15 cellular contexts compared by ENCODE assay signal in genomic region chr1:87092852-87093251, GRCh38.
DNase-seq lines count a peak whose midpoint lies in the region; ATAC-seq, FAIRE-seq and TF ChIP-seq lines count a peak whose summit lies in the region.
"Had no signal": no experiment of that assay in that cellular context is flagged by ENCODE, and none has a peak within 500 bp of the region (broad histone marks: within the 10 kb centered on the region; RNA-seq: fewer than 3 reads in every experiment).

No MANE protein-coding gene starts in this region.

- no peak overlapping the region for H3K4me2 ChIP-seq in HepG2 (ENCODE audit: low read depth, low read length)
- no peak overlapping the region for H3K4me2 ChIP-seq in trophoblast cell (ENCODE audit: low read length)

- H3K79me2 ChIP-seq in HepG2 (ENCODE audit: insufficient read depth, low read length) (no peaks in the 10 kb centered on the region), trophoblast cell (ENCODE audit: control insufficient read depth, insufficient read depth, low read length, poor library complexity) (no peaks in the 10 kb centered on the region)

- H4K12ac ChIP-seq in trophoblast cell (ENCODE audit: low read depth, low read length) = no peak overlapping the region

- H2AK5ac ChIP-seq in trophoblast cell (ENCODE audit: low read length) = no peak overlapping the region

- DNase-seq in HepG2 (ENCODE audit: low spot score) = no peak
- no peak for DNase-seq in right lobe of liver
- DNase-seq in RWPE2 (ENCODE audit: low spot score) = no peak
- no peak for DNase-seq in trophoblast cell
- no peak for DNase-seq in GM12891 (ENCODE audit: insufficient read length, low spot score)
- DNase-seq: C1 segment of cervical spinal cord; CD4-positive, alpha-beta T cell; DMS79; KBM-7 had no signal

- H3K9ac ChIP-seq in HepG2 (ENCODE audit: insufficient read depth, low read depth, low read length) (no peak overlapping the region), trophoblast cell (ENCODE audit: low read length) (no peak overlapping the region)

- intact Hi-C loops in HepG2 (cut with micrococcal nuclease; ENCODE audit: unreplicated experiment) = no loop called here
- intact Hi-C loops in right lobe of liver (cut with DNase I) = no loop called here

- TF ChIP-seq RAD21 in HepG2 (CRISPR knock-in tag; IDR thresholded peaks at IDR 0.05) = no peak

- H3K36me3 ChIP-seq in HepG2 (replicated peaks in 1 of 2; ENCODE audit: control insufficient read depth in 1 of 2, insufficient read depth in 2 of 2, low read length in 2 of 2) (peaks cover 2 to 12% of the 10 kb centered on the region in 2 experiments; a peak in 3 of 5 replicates), right lobe of liver (no peaks in the 10 kb centered on the region), RWPE2 (ENCODE audit: low read depth) (no peaks in the 10 kb centered on the region), trophoblast cell (ENCODE audit: control insufficient read depth in 1 of 2, insufficient read depth in 2 of 2, low read length in 2 of 2) (no peaks in the 10 kb centered on the region)

- no peaks in the 10 kb centered on the region for H4K20me1 ChIP-seq in HepG2 (ENCODE audit: insufficient read depth, low read length)

- H2BK5ac ChIP-seq in trophoblast cell (ENCODE audit: low read depth, low read length, poor library complexity) = no peak overlapping the region

- WGBS in HepG2 (ENCODE audit: low lambda C conversion rate) = 96% methylated on average over 3 of the region's 3 CpGs
- WGBS in right lobe of liver (ENCODE audit: insufficient coverage, low coverage, low lambda C conversion rate, missing lambda C conversion rate) = 98% methylated on average over 3 of the region's 3 CpGs
- WGBS in trophoblast cell (ENCODE audit: extremely low coverage, insufficient coverage, insufficient read length) = no CpG with 5 or more reads among the region's 3 CpGs

- no peak overlapping the region for H4K8ac ChIP-seq in trophoblast cell (ENCODE audit: low read depth, low read length)

- TF ChIP-seq EP300 in HepG2 (IDR thresholded peaks at IDR 0.05; ENCODE audit: low read depth in 2 of 2, low read length in 2 of 2) (no peak), HepG2 (CRISPR knock-in tag; IDR thresholded peaks at IDR 0.05; ENCODE audit: borderline replicate concordance) (no peak)

- CTCF ChIA-PET in HepG2 (lab: Yijun Ruan, JAX; ENCODE audit: low intra/inter-chr PET ratio, low total read pairs) = no interaction called here

- H3K4me1 ChIP-seq in HepG2 (ENCODE audit: insufficient read depth, low read length) (no peaks in the 10 kb centered on the region), right lobe of liver (no peaks in the 10 kb centered on the region), RWPE2 (ENCODE audit: insufficient read depth, poor library complexity, severe bottlenecking) (peaks cover 25% of the 10 kb centered on the region), trophoblast cell (ENCODE audit: control insufficient read depth in 1 of 2, insufficient read depth in 2 of 2, low read length in 2 of 2) (peaks cover 0 to 4% of the 10 kb centered on the region in 2 experiments)

- no peak overlapping the region for H3K14ac ChIP-seq in trophoblast cell (ENCODE audit: low read length)

- in situ Hi-C loops in HepG2 (cut with HindIII; ENCODE audit: extremely low pct_ligation_motif_present, low pct_unique_long_range_greater_than_20kb) = no loop called here

- H2AFZ ChIP-seq in HepG2 (ENCODE audit: low read length) = no peak overlapping the region
- H2AFZ ChIP-seq in trophoblast cell (ENCODE audit: insufficient read depth, low read length, poor library complexity) = no peak overlapping the region

- H3K4ac ChIP-seq in trophoblast cell (ENCODE audit: low read depth, low read length) = no peak overlapping the region

- no peak overlapping the region for H2BK12ac ChIP-seq in trophoblast cell (ENCODE audit: low read length)

- TF ChIP-seq CTCF in HepG2 (CRISPR knock-in tag; IDR thresholded peaks at IDR 0.05) = no peak
- TF ChIP-seq CTCF in right lobe of liver (IDR thresholded peaks at IDR 0.05) = no peak
- no peak for TF ChIP-seq CTCF in RWPE2 (IDR thresholded peaks at IDR 0.05; ENCODE audit: poor library complexity, severe bottlenecking)

- H3K79me1 ChIP-seq in trophoblast cell (ENCODE audit: low read length) = no peaks in the 10 kb centered on the region

- POLR2A ChIA-PET in HepG2 (lab: Yijun Ruan, JAX) = no interaction called here

- no peak overlapping the region for H4K91ac ChIP-seq in trophoblast cell (ENCODE audit: low read depth, low read length)

- no peak for TF ChIP-seq POLR2A in HepG2 (IDR thresholded peaks at IDR 0.05; ENCODE audit: insufficient read depth in 1 of 2, low read depth in 2 of 2, low read length in 2 of 2)
- TF ChIP-seq POLR2A in right lobe of liver (IDR thresholded peaks at IDR 0.05) = no peak
- TF ChIP-seq POLR2A in GM12891 (IDR thresholded peaks at IDR 0.05; ENCODE audit: low read depth, low read length) = no peak

- H3K9me3 ChIP-seq in HepG2 (ENCODE audit: low read length) = no peaks in the 10 kb centered on the region
- H3K9me3 ChIP-seq in right lobe of liver = no peaks in the 10 kb centered on the region
- H3K9me3 ChIP-seq in RWPE2 (ENCODE audit: severe bottlenecking) = no peaks in the 10 kb centered on the region
- no peaks in the 10 kb centered on the region for H3K9me3 ChIP-seq in trophoblast cell (ENCODE audit: insufficient read depth, low read depth, low read length)
- H3K9me3 ChIP-seq: HAP-1 had no signal

- no peak overlapping the region for H3K23ac ChIP-seq in trophoblast cell (ENCODE audit: low read length)

- H3K27ac ChIP-seq in HepG2 (ENCODE audit: extremely low read length, insufficient read depth, low read length) (no peak overlapping the region), right lobe of liver (no peak overlapping the region), RWPE2 (ENCODE audit: poor library complexity, severe bottlenecking) (peak overlapping the region; percentile 40), trophoblast cell (ENCODE audit: low read depth, low read length) (peak overlapping the region; percentile 20)

- no TSS peak for BruUV-seq in HepG2 (replicated peaks; lab: Mats Ljungman, UMichigan)

- ATAC-seq in HepG2 = no peak
- ATAC-seq in right lobe of liver = no peak
- ATAC-seq in RWPE2 (ENCODE audit: low read depth) = no peak
- no peak for ATAC-seq in GM18868 (IDR thresholded peaks at IDR 0.05; ENCODE audit: unreplicated experiment)
- ATAC-seq in GM18511 (IDR thresholded peaks at IDR 0.05; ENCODE audit: unreplicated experiment) = no peak

- H3K4me3 ChIP-seq in HepG2 (replicated peaks in 1 of 3; ENCODE audit: insufficient read depth in 1 of 3, low read depth in 2 of 3, low read length in 3 of 3) (no peak overlapping the region), right lobe of liver (no peak overlapping the region), RWPE2 (ENCODE audit: severe bottlenecking) (no peak overlapping the region), trophoblast cell (ENCODE audit: low read depth, low read length) (no peak overlapping the region)
- H3K4me3 ChIP-seq: HAP-1 had no signal

- FAIRE-seq in HepG2 (lab: Jason Lieb, UNC) (no peak), GM12891 (lab: Jason Lieb, UNC) (no peak)
- FAIRE-seq: GM12892, H1, HTR-8/SVneo had no signal

- no peak overlapping the region for H2BK120ac ChIP-seq in trophoblast cell (ENCODE audit: insufficient read depth, low read length, poor library complexity)

- no peaks in the 10 kb centered on the region for H3K27me3 ChIP-seq in HepG2 (ENCODE audit: control insufficient read depth in 1 of 2, insufficient read depth in 2 of 2, low read length in 2 of 2)
- H3K27me3 ChIP-seq in right lobe of liver = no peaks in the 10 kb centered on the region
- no peaks in the 10 kb centered on the region for H3K27me3 ChIP-seq in RWPE2 (ENCODE audit: insufficient read depth, poor library complexity, severe bottlenecking)
- no peaks in the 10 kb centered on the region for H3K27me3 ChIP-seq in trophoblast cell (ENCODE audit: insufficient read depth, low read length)

- H3K18ac ChIP-seq in trophoblast cell (ENCODE audit: low read length) = no peak overlapping the region

TF ChIP-seq in HepG2, 621 proteins besides CTCF, POLR2A, EP300 and RAD21 (continues in another document):
- TF ChIP-seq FOXP4 (CRISPR knock-in tag; IDR thresholded peaks at IDR 0.05) (no peak), ZNF264 (CRISPR knock-in tag; IDR thresholded peaks at IDR 0.05) (no peak), MAFF (IDR thresholded peaks at IDR 0.05; ENCODE audit: low read depth, low read length) (peak; percentile 89)

TF ChIP-seq in GM12891, 5 proteins besides CTCF, POLR2A, EP300 and RAD21:
- TF ChIP-seq POU2F2 (IDR thresholded peaks at IDR 0.05; ENCODE audit: low read depth, low read length) (no peak), TAF1 (IDR thresholded peaks at IDR 0.05; ENCODE audit: low read depth, low read length) (no peak), PAX5 (IDR thresholded peaks at IDR 0.05; ENCODE audit: insufficient read depth, low read length, severe bottlenecking) (no peak), POLR2AphosphoS5 (IDR thresholded peaks at IDR 0.05; ENCODE audit: low read depth, low read length) (no peak), SPI1 (IDR thresholded peaks at IDR 0.05; ENCODE audit: low read depth, low read length) (no peak)

Comparison
In these comparisons a context has a peak if more than half of its experiments do, and no peak if none do; other contexts are left out.
1. H3K27ac ChIP-seq: peak in RWPE2 (single experiment) and trophoblast cell (single experiment); none in HepG2 (single experiment) and right lobe of liver (0 of 3).